8 cellular contexts compared by ENCODE assay signal in genomic region chr6:151045541-151046222, GRCh38.
A peak's percentile ranks its signal among the peaks of the same experiment; 100 is the strongest.
DNase-seq lines count a peak whose midpoint lies in the region; ATAC-seq, FAIRE-seq and TF ChIP-seq lines count a peak whose summit lies in the region.
"Not testable (repeated sequence)": the region's sequence is repeated elsewhere in the genome, so short reads cannot be mapped to it uniquely, and the experiment has no call there.

No MANE protein-coding gene starts in this region.

- peak; percentile 7; the same call in 1 of the 2 replicates for TF ChIP-seq POLR2A in IMR-90 (IDR thresholded peaks at IDR 0.05; ENCODE audit: low read depth, low read length)

- H3K36me3 Mint-ChIP-seq in Caco-2 (ENCODE audit: insufficient read depth, unreplicated experiment): peaks cover 29% of the 10 kb centered on the region

- H3K23ac ChIP-seq in IMR-90 (ENCODE audit: low read depth, low read length): peak overlapping the region; percentile 91; the same call in 1 of the 2 replicates

- 0 out of 2 replicates have a peak, but pooled peaks have one; percentile 2 for TF ChIP-seq RAD21 in IMR-90 (IDR thresholded peaks at IDR 0.05; ENCODE audit: low read length)

- H3K36me3 ChIP-seq in Caco-2 (ENCODE audit: control insufficient read depth, insufficient read depth, low read length); mammary epithelial cell (ENCODE audit: insufficient read depth, low read length); pancreas; upper lobe of right lung: not testable (repeated sequence)
- peaks cover 23% of the 10 kb centered on the region for H3K36me3 ChIP-seq in IMR-90 (ENCODE audit: control insufficient read depth, insufficient read depth, low read length)

- CTCF ChIA-PET in Caco-2 (lab: Charles Lee); IMR-90 (lab: Yijun Ruan, JAX); mammary epithelial cell (lab: Charles Lee; ENCODE audit: low non-redundant PET): not testable (repeated sequence)

- not testable (repeated sequence) for H4K20me1 ChIP-seq in IMR-90 (ENCODE audit: insufficient read depth, low read length); mammary epithelial cell (ENCODE audit: insufficient read depth, low read length)

- H3K4ac ChIP-seq in IMR-90 (ENCODE audit: low read depth, low read length): peak overlapping the region; percentile 99

- H2BK120ac ChIP-seq in IMR-90 (ENCODE audit: low read depth, low read length): peak overlapping the region; percentile 97

- peak overlapping the region; percentile 22; the same call in 1 of the 2 replicates for H3K9ac ChIP-seq in IMR-90 (ENCODE audit: low read depth, low read length)
- not testable (repeated sequence) for H3K9ac ChIP-seq in mammary epithelial cell (ENCODE audit: insufficient read depth, low read length)

- peak overlapping the region; percentile 10; the same call in 2 of the 3 replicates for H2BK15ac ChIP-seq in IMR-90 (ENCODE audit: low read depth, low read length)

- not testable (repeated sequence) for FAIRE-seq in pancreas (lab: Jason Lieb, UNC)

- not testable (repeated sequence) for H3K9me3 Mint-ChIP-seq in Caco-2 (ENCODE audit: unreplicated experiment)

- peak overlapping the region; percentile 8; the same call in 1 of the 2 replicates for H3K56ac ChIP-seq in IMR-90 (ENCODE audit: extremely low read depth, insufficient read depth, low read length)

- peak overlapping the region; percentile 89 for H2AK5ac ChIP-seq in IMR-90 (ENCODE audit: low read depth, low read length)

- peak overlapping the region; percentile 53 for H4K5ac ChIP-seq in IMR-90 (ENCODE audit: low read depth, low read length)

- H3K4me2 ChIP-seq in IMR-90 (ENCODE audit: low read depth, low read length): peak overlapping the region; percentile 8; the same call in 1 of the 2 replicates
- not testable (repeated sequence) for H3K4me2 ChIP-seq in mammary epithelial cell (ENCODE audit: insufficient read depth, low read depth, low read length)

- not testable (repeated sequence) for DNase-seq in Caco-2, mammary epithelial cell, pancreas, upper lobe of right lung
- peak; percentile 76 for DNase-seq in IMR-90
- peak; percentile 43 for DNase-seq in SW480 (ENCODE audit: low spot score)
- DNase-seq in fibroblast of peridontal ligament (ENCODE audit: extremely low read depth): peak; percentile 42
- peak; percentile 68 for DNase-seq in left kidney (ENCODE audit: low read depth, low spot score)

- peak overlapping the region; percentile 26 for H3K14ac ChIP-seq in IMR-90 (replicated peaks; ENCODE audit: low read depth, low read length)

- H3K4me1 ChIP-seq in Caco-2, upper lobe of right lung: not testable (repeated sequence)
- peaks cover 23% of the 10 kb centered on the region for H3K4me1 ChIP-seq in IMR-90 (ENCODE audit: control insufficient read depth, insufficient read depth, low read length)
- H3K4me1 ChIP-seq in mammary epithelial cell (ENCODE audit: insufficient read depth, low read length): peaks cover 22% of the 10 kb centered on the region
- peaks cover 13 to 25% (median 15%) of the 10 kb centered on the region in 3 donors for H3K4me1 ChIP-seq in pancreas

- H3K79me2 ChIP-seq in mammary epithelial cell (ENCODE audit: insufficient read depth, low read length): not testable (repeated sequence)

- not testable (repeated sequence) for H3K4me3 Mint-ChIP-seq in Caco-2 (ENCODE audit: unreplicated experiment)

- H3K4me1 Mint-ChIP-seq in Caco-2 (ENCODE audit: low read depth, unreplicated experiment): not testable (repeated sequence)

- H2BK20ac ChIP-seq in IMR-90 (ENCODE audit: low read depth, low read length): peak overlapping the region; percentile 98

- peak overlapping the region; percentile 84 for H4K91ac ChIP-seq in IMR-90 (ENCODE audit: insufficient read depth, low read depth, low read length)

- H3K27me3 ChIP-seq in Caco-2 (replicated peaks; ENCODE audit: control insufficient read depth, insufficient read depth, low read length); IMR-90 (ENCODE audit: control insufficient read depth, insufficient read depth, low read length); mammary epithelial cell (ENCODE audit: insufficient read depth, low read length); pancreas; upper lobe of right lung: not testable (repeated sequence)

- not testable (repeated sequence) for H3K4me3 ChIP-seq in Caco-2 (ENCODE audit: low read depth, low read length); IMR-90 (ENCODE audit: insufficient read depth, low read depth, low read length); mammary epithelial cell (replicated peaks in 1 of 3; ENCODE audit: insufficient read depth in 1 of 3, low read depth in 2 of 3, low read length in 3 of 3); pancreas; upper lobe of right lung

- TF ChIP-seq CTCF in Caco-2 (IDR thresholded peaks at IDR 0.05; ENCODE audit: insufficient read depth in 1 of 2, low read depth in 1 of 2, low read length in 1 of 2, severe bottlenecking in 1 of 2, unreplicated experiment in 1 of 2); IMR-90 (conservative IDR thresholded peaks at IDR 0.05; ENCODE audit: low read depth, low read length); mammary epithelial cell (conservative IDR thresholded peaks at IDR 0.05 in 1 of 2, IDR thresholded peaks at IDR 0.05 in 1 of 2; ENCODE audit: extremely low read depth in 1 of 2, insufficient read depth in 1 of 2, low read depth in 1 of 2, low read length in 2 of 2); pancreas (IDR thresholded peaks at IDR 0.05); upper lobe of right lung (IDR thresholded peaks at IDR 0.05): not testable (repeated sequence)

- POLR2A ChIA-PET in Caco-2 (lab: Charles Lee): not testable (repeated sequence)
- POLR2A ChIA-PET in IMR-90 (lab: Charles Lee; ENCODE audit: unreplicated experiment): interaction anchor here (0.6 kb wide), 1 partner anchor 1537 kb away, joined by 3 read pairs; no protein-coding TSS in a partner anchor

- H3K79me1 ChIP-seq in IMR-90 (ENCODE audit: low read depth in 1 of 2, low read length in 2 of 2): peaks cover 4 to 39% of the 10 kb centered on the region in 2 experiments; a peak in 3 of 4 replicates

- in situ Hi-C loops in IMR-90 (cut with MboI; ENCODE audit: low sequenced_read_pairs); mammary epithelial cell (cut with MboI; ENCODE audit: low sequenced_read_pairs in 2 of 2): not testable (repeated sequence)

- peak overlapping the region; percentile 25 for H3K27ac Mint-ChIP-seq in Caco-2 (ENCODE audit: unreplicated experiment)

- not testable (repeated sequence) for BruUV-seq in Caco-2 (replicated peaks; lab: Mats Ljungman, UMichigan); IMR-90 (replicated peaks; lab: Mats Ljungman, UMichigan); mammary epithelial cell (replicated peaks; lab: Mats Ljungman, UMichigan)

- H2BK5ac ChIP-seq in IMR-90 (ENCODE audit: low read depth, low read length, poor library complexity, severe bottlenecking): peak overlapping the region; percentile 98

- intact Hi-C loops in Caco-2 (cut with micrococcal nuclease; ENCODE audit: unreplicated experiment); IMR-90 (cut with micrococcal nuclease); mammary epithelial cell (cut with micrococcal nuclease); pancreas (cut with DNase I); upper lobe of right lung (cut with DNase I): not testable (repeated sequence)

- H2AFZ ChIP-seq in IMR-90 (replicated peaks; ENCODE audit: low read length, poor library complexity) (peak overlapping the region; percentile 58), mammary epithelial cell (ENCODE audit: low read depth, low read length) (peak overlapping the region; percentile 37)

- peak overlapping the region; percentile 65 for H2AK9ac ChIP-seq in IMR-90 (replicated peaks; ENCODE audit: low read depth, low read length, poor library complexity)

- H3K9me3 ChIP-seq in Caco-2; IMR-90 (ENCODE audit: control insufficient read depth, insufficient read depth, low read length); mammary epithelial cell (replicated peaks; ENCODE audit: insufficient read depth, low read length); pancreas; upper lobe of right lung: not testable (repeated sequence)

- WGBS in IMR-90 (ENCODE audit: extremely low coverage in 2 of 2, insufficient read length in 1 of 2), 2 experiments: no CpG with 5 or more reads among the region's 7 CpGs
- 33% methylated on average over 6 of the region's 7 CpGs for WGBS in mammary epithelial cell (ENCODE audit: low coverage, missing lambda C conversion rate)
- 74 to 79% methylated on average over 7 of the region's 7 CpGs for WGBS in pancreas, 2 donors

- not testable (repeated sequence) for ATAC-seq in IMR-90 (ENCODE audit: low read depth); pancreas; upper lobe of right lung

- peak overlapping the region; percentile 17 to 87; a peak in 3 of 4 replicates for H4K8ac ChIP-seq in IMR-90 (ENCODE audit: low read depth in 2 of 2, low read length in 2 of 2)

- not testable (repeated sequence) for H3K27me3 Mint-ChIP-seq in Caco-2 (ENCODE audit: insufficient read depth, unreplicated experiment)

- peak overlapping the region; percentile 58 for H3K18ac ChIP-seq in IMR-90 (ENCODE audit: low read depth, low read length)

- H3K27ac ChIP-seq in IMR-90 (ENCODE audit: insufficient read depth, low read length): peak overlapping the region; percentile 80
- H3K27ac ChIP-seq in mammary epithelial cell (ENCODE audit: insufficient read depth, low read depth, low read length): peak overlapping the region; percentile 27
- H3K27ac ChIP-seq in pancreas: peak overlapping the region in 3 of 4 donors; percentile 86 to 91 (median 87)
- peak overlapping the region; percentile 39 for H3K27ac ChIP-seq in upper lobe of right lung

- dilution Hi-C loops in IMR-90 (cut with HindIII; ENCODE audit: low sequenced_read_pairs, unreplicated experiment); mammary epithelial cell (cut with HindIII; ENCODE audit: low sequenced_read_pairs): not testable (repeated sequence)

- H3K9me1 ChIP-seq in IMR-90 (ENCODE audit: insufficient read depth, low read length): not testable (repeated sequence)

TF ChIP-seq in IMR-90, 13 proteins besides CTCF, POLR2A, EP300 and RAD21 (continues in another document):
- peak; percentile 32; the same call in 1 of the 2 replicates for TF ChIP-seq MAFK (IDR thresholded peaks at IDR 0.05; ENCODE audit: low read depth, low read length)
- 0 out of 2 replicates have a peak, but pooled peaks have one; percentile 21 for TF ChIP-seq NFE2L2 (IDR thresholded peaks at IDR 0.05; ENCODE audit: low read depth, low read length)

Comparison
In these comparisons a context has a peak if more than half of its experiments do, and no peak if none do; other contexts are left out.
1. H3K27ac ChIP-seq: peak in every context shown above with its lines; median percentile 87 in pancreas; 80 in IMR-90; 39 in upper lobe of right lung; 27 in mammary epithelial cell.